Comparison of ENCODE assay signal across 8 cellular contexts in genomic region chr17:77110006-77110374, GRCh38. TPM values are rescaled to one million over a fixed set of nuclear protein-coding genes. Genes with fewer than 3 reads are reported as not detected.
A peak's percentile ranks its signal among the peaks of the same experiment; 100 is the strongest.
DNase-seq lines count a peak whose midpoint lies in the region; ATAC-seq and TF ChIP-seq lines count a peak whose summit lies in the region.

No MANE protein-coding gene starts in this region.

- no peaks in the 10 kb centered on the region for H3K9me3 Mint-ChIP-seq in activated naive CD8-positive, alpha-beta T cell (ENCODE audit: low read depth)

- peaks cover 20% of the 10 kb centered on the region for H3K4me1 ChIP-seq in testis

- no peaks in the 10 kb centered on the region for H3K36me3 ChIP-seq in testis (ENCODE audit: low read depth, missing control alignments)

- intact Hi-C loops in testis (cut with DNase I; ENCODE audit: low total_unique reads) = no loop called here

- H3K27ac Mint-ChIP-seq in activated naive CD8-positive, alpha-beta T cell = peak overlapping the region; percentile 73

- DNase-seq in NOMO-1 (lab: John Stamatoyannopoulos, UW; ENCODE audit: unreplicated experiment in 2 of 2) = peak; percentile 25 to 64
- no peak for DNase-seq in NOMO-1 treated with dmso at 0.1 percent for 144 hours (lab: John Stamatoyannopoulos, UW; ENCODE audit: unreplicated experiment)
- DNase-seq in kidney glomerular epithelial cell (lab: John Stamatoyannopoulos, UW) = peak; percentile 74
- DNase-seq in testis = no peak
- no peak for DNase-seq in stimulated activated naive CD4-positive, alpha-beta T cell (lab: John Stamatoyannopoulos, UW)

- 25 to 50% methylated on average over 4 of the region's 4 CpGs for WGBS in testis, 2 donors

- peak overlapping the region; percentile 79 to 86 for H3K27ac ChIP-seq in testis

- TF ChIP-seq CTCF in testis (IDR thresholded peaks at IDR 0.05) = no peak

- no peak for TF ChIP-seq POLR2A in testis (IDR thresholded peaks at IDR 0.05)

- peak overlapping the region; percentile 65 for H3K4me3 Mint-ChIP-seq in activated naive CD8-positive, alpha-beta T cell

- no peak for ATAC-seq in HG02763 (IDR thresholded peaks at IDR 0.05; ENCODE audit: unreplicated experiment)
- ATAC-seq in HG03521 (IDR thresholded peaks at IDR 0.05; ENCODE audit: unreplicated experiment) = no peak

- no peaks in the 10 kb centered on the region for H3K27me3 Mint-ChIP-seq in activated naive CD8-positive, alpha-beta T cell

- H3K4me1 Mint-ChIP-seq in activated naive CD8-positive, alpha-beta T cell (ENCODE audit: low read depth) = peaks cover 49% of the 10 kb centered on the region

- H3K4me3 ChIP-seq in testis = no peak overlapping the region

- H3K27me3 ChIP-seq in testis = no peaks in the 10 kb centered on the region

- H3K9me3 ChIP-seq in testis = no peaks in the 10 kb centered on the region

- H3K36me3 Mint-ChIP-seq in activated naive CD8-positive, alpha-beta T cell = peaks cover 7% of the 10 kb centered on the region

RNA-seq across cellular contexts. Expression of gene SEC14L1, which starts 30.8 kb away (rescaled TPM):
- 100 to 1,000 TPM; 240 to 262 TPM for total RNA-seq in testis
- polyA plus RNA-seq in testis (ENCODE audit: insufficient read depth, low read depth, low replicate concordance) = 143 TPM

Comparison
In these comparisons a context has a peak if more than half of its experiments do, and no peak if none do; other contexts are left out.
1. DNase-seq: peak in NOMO-1 (2 of 2) and kidney glomerular epithelial cell (single experiment); none in NOMO-1 treated with dmso at 0.1 percent for 144 hours (single experiment), testis (single experiment) and stimulated activated naive CD4-positive, alpha-beta T cell (0 of 6).